In the genomic region with DNA sequence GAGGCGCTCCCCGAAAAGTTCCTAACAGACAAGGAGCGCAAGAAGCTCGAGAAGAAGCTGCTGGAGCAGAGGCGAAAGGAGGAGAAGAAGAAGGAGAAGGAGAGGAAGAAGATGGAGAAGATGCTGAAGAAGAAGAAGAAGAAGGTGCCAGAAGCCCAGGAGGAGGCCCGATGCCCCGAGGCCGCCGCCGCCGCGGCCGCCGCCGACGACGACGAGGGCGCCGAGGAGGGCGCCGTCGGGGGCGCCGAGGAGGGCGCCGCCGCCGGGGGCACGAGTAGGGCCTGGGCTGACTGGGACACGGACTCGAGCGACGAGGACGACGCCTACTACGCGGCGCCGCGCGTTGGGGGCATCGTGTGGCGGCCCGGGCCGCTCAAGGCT, we compare ENCODE assay signal across 8 cellular contexts. TPM values are rescaled to one million over a fixed set of nuclear protein-coding genes. Genes with fewer than 3 reads are reported as not detected.
DNase-seq lines count a peak whose midpoint lies in the region; ATAC-seq and TF ChIP-seq lines count a peak whose summit lies in the region.

No MANE protein-coding gene starts in this region.

- peak overlapping the region; percentile 86 for H3K4me3 ChIP-seq in SK-N-MC
- peak overlapping the region; percentile 84 for H3K4me3 ChIP-seq in fibroblast of the aortic adventitia (ENCODE audit: low read depth, low read length)
- peak overlapping the region; percentile 68 to 95 (median 78) for H3K4me3 ChIP-seq in gastrocnemius medialis

- TF ChIP-seq CTCF in fibroblast of the aortic adventitia (IDR thresholded peaks at IDR 0.05; ENCODE audit: insufficient read depth, low read length) (no peak), gastrocnemius medialis (IDR thresholded peaks at IDR 0.05 in 4 of 5, conservative IDR thresholded peaks at IDR 0.05 in 1 of 5) (no peak)

- H3K9me3 ChIP-seq in SK-N-MC (ENCODE audit: low read depth, low read length) (no peaks in the 10 kb centered on the region), gastrocnemius medialis (peaks cover 0 to 7% (median 0%) of the 10 kb centered on the region in 3 donors)

- no peak for TF ChIP-seq POLR2A in gastrocnemius medialis (IDR thresholded peaks at IDR 0.05)

- ATAC-seq in GM19324 (IDR thresholded peaks at IDR 0.05; ENCODE audit: low FRiP score, unreplicated experiment) (peak; percentile 0), gastrocnemius medialis (peak; percentile 1 to 4), HG02623 (IDR thresholded peaks at IDR 0.05; ENCODE audit: unreplicated experiment) (no peak)

- H3K4me1 ChIP-seq in gastrocnemius medialis, result peaks cover 25 to 29% of the 10 kb centered on the region in 2 donors

- no peaks in the 10 kb centered on the region for H3K27me3 ChIP-seq in gastrocnemius medialis

- intact Hi-C loops in gastrocnemius medialis (cut with DNase I; ENCODE audit: low total_unique reads), result loop anchor here (2.0 to 10.0 kb wide), 5 partner anchors 143 to 1495 kb away; partner anchors contain the start of genes ATP5F1E, FAM217B, PMEPA1 and PPP1R3D
- intact Hi-C loops in head of caudate nucleus (cut with DNase I), result loop anchor here (5.0 kb wide), 1 partner anchor 152 kb away; the partner anchor contains the start of gene PRELID3B

- H3K36me3 ChIP-seq in SK-N-MC (ENCODE audit: insufficient read depth, low read length) (no peaks in the 10 kb centered on the region), gastrocnemius medialis (no peaks in the 10 kb centered on the region)

- DNase-seq in SK-N-MC (ENCODE audit: low read depth, low spot score), result no peak
- no peak for DNase-seq in fibroblast of the aortic adventitia (ENCODE audit: low read depth)
- no peak for DNase-seq in gastrocnemius medialis
- DNase-seq in glomerular visceral epithelial cell (ENCODE audit: extremely low spot score), result no peak
- DNase-seq in head of caudate nucleus, result no peak
- DNase-seq in activated effector memory CD4-positive, alpha-beta T cell treated with Interleukin-2 at 50 U/mL for 16 hours, result no peak

- in situ Hi-C loops in gastrocnemius medialis (cut with MboI; ENCODE audit: low sequenced_read_pairs in 4 of 4), result loop anchor here in 1 of 4 donors (25.0 kb wide), 1 partner anchor 97 kb away; the partner anchor contains the start of gene NELFCD

- H3K9ac ChIP-seq in SK-N-MC (ENCODE audit: insufficient read length), result peak overlapping the region; percentile 85

- H3K27ac ChIP-seq in SK-N-MC (peak overlapping the region; percentile 96), gastrocnemius medialis (peak overlapping the region; percentile 97 to 100 (median 99))

RNA-seq across cellular contexts. Expression of gene GNAS, which starts 37.5 kb away (rescaled TPM):
- 417 and 474 TPM in 2 replicates for total RNA-seq in fibroblast of the aortic adventitia (ENCODE audit: low replicate concordance)
- 100 to 1,000 TPM; 513 to 854 (median 781) TPM for total RNA-seq in gastrocnemius medialis

RNA-seq across cellular contexts. Expression of gene GNAS-AS1, which starts 39.4 kb away (rescaled TPM):
- total RNA-seq in fibroblast of the aortic adventitia (ENCODE audit: low replicate concordance) (0.25 and 0.81 TPM in 2 replicates), gastrocnemius medialis (not detected)
